1 cellular context compared by ENCODE assay signal in the genomic region with DNA sequence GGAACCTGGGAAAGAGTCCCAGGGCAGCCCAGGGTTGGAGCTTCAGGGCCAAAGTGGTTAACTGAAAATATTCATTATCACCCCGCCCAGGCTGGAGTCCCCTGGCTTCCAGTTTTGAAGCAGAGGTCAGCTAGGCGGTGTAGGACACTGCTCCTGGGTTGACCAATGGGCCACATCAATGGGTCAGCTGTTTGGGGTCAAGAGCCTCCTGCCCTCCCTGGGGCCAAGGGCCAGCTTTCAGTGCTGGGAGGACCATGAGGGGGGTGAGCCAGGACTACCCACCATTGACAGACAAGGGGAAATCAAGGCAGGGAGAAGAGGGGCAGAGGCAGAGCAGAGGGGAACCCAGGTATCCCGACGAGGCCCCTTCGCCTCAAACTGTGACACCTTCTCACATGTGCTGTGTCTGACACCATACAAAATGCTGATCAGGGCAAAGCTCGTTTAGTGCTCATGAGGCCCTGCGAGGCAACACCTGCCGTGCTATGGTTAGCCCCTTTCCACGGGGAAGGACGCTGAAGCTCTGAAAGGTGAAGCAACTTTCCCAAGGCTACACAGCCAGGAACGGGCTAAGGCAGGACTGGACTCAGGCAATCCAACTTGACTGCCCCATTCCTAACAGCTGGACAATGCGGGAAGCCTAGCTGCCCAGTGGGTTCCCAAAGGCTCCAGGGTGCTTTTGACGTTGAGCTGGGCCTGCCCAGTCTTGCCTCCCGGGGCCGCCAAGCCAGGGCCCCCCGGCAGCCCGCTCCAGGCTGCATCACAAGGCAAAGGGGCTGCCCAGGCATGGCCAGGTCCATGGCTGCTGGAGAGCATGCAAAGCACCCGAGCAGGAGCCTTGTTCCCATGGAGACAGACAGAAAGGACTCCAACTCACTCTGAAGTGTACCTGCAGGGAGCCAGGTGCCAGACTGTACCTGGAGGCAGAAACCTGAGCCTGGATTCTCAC.
TF ChIP-seq lines count a peak whose summit lies in the region.

No MANE protein-coding gene starts in this region.

TF ChIP-seq in GM23338, 12 proteins besides CTCF, POLR2A, EP300 and RAD21 (continued from another document):
- TF ChIP-seq CREB1 (CRISPR knock-in tag; IDR thresholded peaks at IDR 0.05; ENCODE audit: low read depth) = no peak
